Comparison of ENCODE assay signal across 7 cellular contexts in the genomic region with DNA sequence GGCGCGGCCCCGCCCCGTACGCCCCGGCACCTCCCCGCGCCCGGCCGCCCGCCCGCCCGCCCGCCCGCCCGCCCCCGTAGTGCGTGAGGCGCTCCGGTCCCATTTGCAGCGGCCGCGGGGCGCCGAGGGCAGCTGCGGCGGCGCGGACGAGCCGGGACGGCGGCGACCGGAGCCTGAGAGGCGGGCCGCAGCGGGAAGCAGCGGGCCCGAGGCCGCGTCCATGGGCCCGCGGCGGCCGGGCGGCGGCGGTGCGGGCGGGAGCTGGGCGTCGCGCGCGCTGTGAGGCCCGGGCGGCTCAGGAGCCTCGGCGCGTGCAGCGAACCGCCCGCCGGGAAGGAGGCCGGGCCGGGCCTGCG. TPM values are rescaled to one million over a fixed set of nuclear protein-coding genes. Genes with fewer than 3 reads are reported as not detected.
DNase-seq lines count a peak whose midpoint lies in the region; ATAC-seq and TF ChIP-seq lines count a peak whose summit lies in the region.

A gene with protein sequence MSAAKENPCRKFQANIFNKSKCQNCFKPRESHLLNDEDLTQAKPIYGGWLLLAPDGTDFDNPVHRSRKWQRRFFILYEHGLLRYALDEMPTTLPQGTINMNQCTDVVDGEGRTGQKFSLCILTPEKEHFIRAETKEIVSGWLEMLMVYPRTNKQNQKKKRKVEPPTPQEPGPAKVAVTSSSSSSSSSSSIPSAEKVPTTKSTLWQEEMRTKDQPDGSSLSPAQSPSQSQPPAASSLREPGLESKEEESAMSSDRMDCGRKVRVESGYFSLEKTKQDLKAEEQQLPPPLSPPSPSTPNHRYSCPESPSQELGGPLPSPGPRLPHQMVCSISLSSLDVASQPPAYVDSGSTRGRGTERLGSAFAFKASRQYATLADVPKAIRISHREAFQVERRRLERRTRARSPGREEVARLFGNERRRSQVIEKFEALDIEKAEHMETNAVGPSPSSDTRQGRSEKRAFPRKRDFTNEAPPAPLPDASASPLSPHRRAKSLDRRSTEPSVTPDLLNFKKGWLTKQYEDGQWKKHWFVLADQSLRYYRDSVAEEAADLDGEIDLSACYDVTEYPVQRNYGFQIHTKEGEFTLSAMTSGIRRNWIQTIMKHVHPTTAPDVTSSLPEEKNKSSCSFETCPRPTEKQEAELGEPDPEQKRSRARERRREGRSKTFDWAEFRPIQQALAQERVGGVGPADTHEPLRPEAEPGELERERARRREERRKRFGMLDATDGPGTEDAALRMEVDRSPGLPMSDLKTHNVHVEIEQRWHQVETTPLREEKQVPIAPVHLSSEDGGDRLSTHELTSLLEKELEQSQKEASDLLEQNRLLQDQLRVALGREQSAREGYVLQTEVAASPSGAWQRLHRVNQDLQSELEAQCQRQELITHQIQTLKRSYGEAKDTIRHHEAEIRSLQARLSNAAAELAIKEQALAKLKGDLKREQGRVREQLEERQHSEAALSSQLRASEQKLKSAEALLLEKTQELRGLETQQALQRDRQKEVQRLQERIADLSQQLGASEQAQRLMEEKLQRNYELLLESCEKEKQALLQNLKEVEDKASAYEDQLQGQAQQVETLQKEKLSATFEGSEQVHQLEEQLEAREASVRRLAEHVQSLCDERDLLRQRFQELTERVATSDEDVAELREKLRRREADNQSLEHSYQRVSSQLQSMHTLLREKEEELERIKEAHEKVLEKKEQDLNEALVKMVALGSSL (N-terminal part only) (plus strand): TSS at position 77 of the 356 bp plus-strand sequence. CDS start 392 bp downstream, outside the sequence.

- no peaks in the 10 kb centered on the region for H3K36me3 ChIP-seq in H7 (replicated peaks; ENCODE audit: control insufficient read depth, insufficient read depth, low read length)

- H3K4me3 ChIP-seq in H7 (ENCODE audit: insufficient read depth, low read depth, low read length) (peak within 1 kb of the TSS; percentile 60), retinal pigment epithelial cell (ENCODE audit: low read length) (peak within 1 kb of the TSS; percentile 92)

- intact Hi-C loops in cardiac septum (cut with DNase I) = loop anchor here (5.0 kb wide), 1 partner anchor 75 kb away; no protein-coding TSS in a partner anchor

- DNase-seq in H7 = no peak
- DNase-seq in WTC11 (ENCODE audit: low spot score) = no peak
- no peak for DNase-seq in cardiac septum (ENCODE audit: low spot score)
- no peak for DNase-seq in retinal pigment epithelial cell (ENCODE audit: low read depth)
- DNase-seq in KBM-7 = no peak

- peaks cover 6% of the 10 kb centered on the region for H3K36me3 Mint-ChIP-seq in WTC11

- POLR2A ChIA-PET in WTC11 (lab: Charles Lee) = interaction anchor here (1.6 kb wide), 1 partner anchor 10 kb away, joined by 3 read pairs; no protein-coding TSS in a partner anchor

- H3K27ac Mint-ChIP-seq in WTC11 = no peak within 1 kb of the TSS

- in situ Hi-C loops in KBM-7 (cut with MboI; ENCODE audit: low pct_unique_long_range_greater_than_20kb, low sequenced_read_pairs) = no loop called here

- TF ChIP-seq CTCF in WTC11 (IDR thresholded peaks at IDR 0.05) (no peak), retinal pigment epithelial cell (conservative IDR thresholded peaks at IDR 0.05; ENCODE audit: low read depth, low read length) (no peak)

- ATAC-seq in WTC11 (peak; percentile 1; the same call in 1 of the 2 replicates), HG03159 (IDR thresholded peaks at IDR 0.05; ENCODE audit: unreplicated experiment) (no peak), GM21723 (IDR thresholded peaks at IDR 0.05; ENCODE audit: unreplicated experiment) (no peak)

- peaks cover 35% of the 10 kb centered on the region for H3K4me1 Mint-ChIP-seq in WTC11

- peaks cover 8% of the 10 kb centered on the region for H3K9me3 Mint-ChIP-seq in WTC11

- H3K27me3 ChIP-seq in H7 (ENCODE audit: control insufficient read depth, insufficient read depth, low read length) = no peaks in the 10 kb centered on the region

- H3K27me3 Mint-ChIP-seq in WTC11 (ENCODE audit: low read depth) = peaks cover 9% of the 10 kb centered on the region; the same call in 1 of the 2 replicates

- peak within 1 kb of the TSS; percentile 94 for H3K4me3 Mint-ChIP-seq in WTC11

- CTCF ChIA-PET in WTC11 (lab: Charles Lee) = interaction anchor here (0.5 to 2.5 kb wide), 3 partner anchors 15 to 518 kb away, joined by 3 to 8 read pairs (median 3); no protein-coding TSS in a partner anchor

TF ChIP-seq in WTC11, 78 proteins besides CTCF, POLR2A, EP300 and RAD21:
- TF ChIP-seq NR2C2 (CRISPR knock-in tag; IDR thresholded peaks at IDR 0.05) (no peak), JAZF1 (CRISPR knock-in tag; IDR thresholded peaks at IDR 0.05) (no peak), SP1 (CRISPR knock-in tag; conservative IDR thresholded peaks at IDR 0.05) (0 out of 2 replicates have a peak, but pooled peaks have one; percentile 0), NR3C1 (CRISPR knock-in tag; conservative IDR thresholded peaks at IDR 0.05; ENCODE audit: low read depth) (no peak)
- TF ChIP-seq, protein P1, sequence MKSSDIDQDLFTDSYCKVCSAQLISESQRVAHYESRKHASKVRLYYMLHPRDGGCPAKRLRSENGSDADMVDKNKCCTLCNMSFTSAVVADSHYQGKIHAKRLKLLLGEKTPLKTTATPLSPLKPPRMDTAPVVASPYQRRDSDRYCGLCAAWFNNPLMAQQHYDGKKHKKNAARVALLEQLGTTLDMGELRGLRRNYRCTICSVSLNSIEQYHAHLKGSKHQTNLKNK (CRISPR knock-in tag; IDR thresholded peaks at IDR 0.05) = no peak
- TF ChIP-seq, protein P2, sequence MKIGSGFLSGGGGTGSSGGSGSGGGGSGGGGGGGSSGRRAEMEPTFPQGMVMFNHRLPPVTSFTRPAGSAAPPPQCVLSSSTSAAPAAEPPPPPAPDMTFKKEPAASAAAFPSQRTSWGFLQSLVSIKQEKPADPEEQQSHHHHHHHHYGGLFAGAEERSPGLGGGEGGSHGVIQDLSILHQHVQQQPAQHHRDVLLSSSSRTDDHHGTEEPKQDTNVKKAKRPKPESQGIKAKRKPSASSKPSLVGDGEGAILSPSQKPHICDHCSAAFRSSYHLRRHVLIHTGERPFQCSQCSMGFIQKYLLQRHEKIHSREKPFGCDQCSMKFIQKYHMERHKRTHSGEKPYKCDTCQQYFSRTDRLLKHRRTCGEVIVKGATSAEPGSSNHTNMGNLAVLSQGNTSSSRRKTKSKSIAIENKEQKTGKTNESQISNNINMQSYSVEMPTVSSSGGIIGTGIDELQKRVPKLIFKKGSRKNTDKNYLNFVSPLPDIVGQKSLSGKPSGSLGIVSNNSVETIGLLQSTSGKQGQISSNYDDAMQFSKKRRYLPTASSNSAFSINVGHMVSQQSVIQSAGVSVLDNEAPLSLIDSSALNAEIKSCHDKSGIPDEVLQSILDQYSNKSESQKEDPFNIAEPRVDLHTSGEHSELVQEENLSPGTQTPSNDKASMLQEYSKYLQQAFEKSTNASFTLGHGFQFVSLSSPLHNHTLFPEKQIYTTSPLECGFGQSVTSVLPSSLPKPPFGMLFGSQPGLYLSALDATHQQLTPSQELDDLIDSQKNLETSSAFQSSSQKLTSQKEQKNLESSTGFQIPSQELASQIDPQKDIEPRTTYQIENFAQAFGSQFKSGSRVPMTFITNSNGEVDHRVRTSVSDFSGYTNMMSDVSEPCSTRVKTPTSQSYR (CRISPR knock-in tag; IDR thresholded peaks at IDR 0.05) = no peak
TF ChIP-seq in WTC11: peak in this region for 1.

RNA-seq across cellular contexts. Expression of the gene that starts here (rescaled TPM):
- total RNA-seq in H7 (2014; rRNA removed; shearing (Covaris generic)) = 70.2 and 73.9 TPM in 2 replicates
- total RNA-seq in WTC11 (2021) = 127 to 140 TPM (median 136 TPM) in 3 replicates
- 554 TPM for total RNA-seq in cardiac septum
